9 cellular contexts compared by ENCODE assay signal in genomic region chr12:53327435-53328042, GRCh38. TPM values are rescaled to one million over a fixed set of nuclear protein-coding genes. Genes with fewer than 3 reads are reported as not detected.
DNase-seq lines count a peak whose midpoint lies in the region; ATAC-seq, FAIRE-seq and TF ChIP-seq lines count a peak whose summit lies in the region.
"Had no signal": no experiment of that assay in that cellular context is flagged by ENCODE, and none has a peak within 500 bp of the region (broad histone marks: within the 10 kb centered on the region; RNA-seq: fewer than 3 reads in every experiment).

No MANE protein-coding gene starts in this region.

- H3K4me3 ChIP-seq in HCT116 (replicated peaks in 1 of 2; ENCODE audit: low read depth in 1 of 2, low read length in 2 of 2) (no peak overlapping the region), HepG2 (replicated peaks in 1 of 3; ENCODE audit: insufficient read depth in 1 of 3, low read depth in 2 of 3, low read length in 3 of 3) (peak overlapping the region in 1 of 3 experiments; percentile 45; a peak in 1 of 6 replicates)

- POLR2A ChIA-PET in HCT116 (lab: Charles Lee): interaction anchor here (1.2 kb wide), 1 partner anchor 17 kb away, joined by 3 read pairs; no protein-coding TSS in a partner anchor
- POLR2A ChIA-PET in HepG2 (lab: Yijun Ruan, JAX): interaction anchor here (0.9 to 1.5 kb wide), 5 partner anchors 20 to 174 kb away, joined by 3 to 5 read pairs (median 4); partner anchors contain the start of genes PFDN5, PRR13, SP1 and TARBP2

- H3K9ac ChIP-seq in HCT116 (ENCODE audit: low read length): no peak overlapping the region
- H3K9ac ChIP-seq in HepG2 (ENCODE audit: insufficient read depth, low read depth, low read length): no peak overlapping the region

- H3K4me1 ChIP-seq in HCT116 (ENCODE audit: control insufficient read depth in 1 of 2, insufficient read depth in 2 of 2, low read length in 2 of 2) (peaks cover 11 to 33% of the 10 kb centered on the region in 2 experiments), HepG2 (ENCODE audit: insufficient read depth, low read length) (peaks cover 36% of the 10 kb centered on the region)

- intact Hi-C loops in HCT116 (cut with micrococcal nuclease) (loop anchor here (1.0 to 10.0 kb wide), 2 partner anchors 94 to 347 kb away; partner anchors contain the start of gene ATP5MC2), HepG2 (cut with micrococcal nuclease; ENCODE audit: unreplicated experiment) (no loop called here)

- ATAC-seq in HCT116 (no peak), HepG2 (peak; percentile 11), HG03097 (IDR thresholded peaks at IDR 0.05; ENCODE audit: low FRiP score, unreplicated experiment) (no peak), HG02759 (IDR thresholded peaks at IDR 0.05; ENCODE audit: unreplicated experiment) (no peak)

- H3K36me3 ChIP-seq in HCT116 (ENCODE audit: control insufficient read depth in 1 of 2, insufficient read depth in 2 of 2, low read length in 2 of 2) (no peaks in the 10 kb centered on the region), HepG2 (replicated peaks in 1 of 2; ENCODE audit: control insufficient read depth in 1 of 2, insufficient read depth in 2 of 2, low read length in 2 of 2) (no peaks in the 10 kb centered on the region)

- H3K4me2 ChIP-seq in HCT116 (ENCODE audit: low read length): no peak overlapping the region
- peak overlapping the region; percentile 49 for H3K4me2 ChIP-seq in HepG2 (ENCODE audit: low read depth, low read length)

- TF ChIP-seq POLR2A in HCT116 (IDR thresholded peaks at IDR 0.05; ENCODE audit: borderline replicate concordance, extremely low read depth, insufficient read depth, insufficient read length) (no peak), HepG2 (IDR thresholded peaks at IDR 0.05; ENCODE audit: insufficient read depth in 1 of 2, low read depth in 2 of 2, low read length in 2 of 2) (no peak)

- no peaks in the 10 kb centered on the region for H3K27me3 ChIP-seq in HCT116 (ENCODE audit: insufficient read depth, low read length)
- peaks cover 4 to 23% of the 10 kb centered on the region in 2 experiments; a peak in 4 of 5 replicates for H3K27me3 ChIP-seq in HepG2 (ENCODE audit: control insufficient read depth in 1 of 2, insufficient read depth in 2 of 2, low read length in 2 of 2)

- RAD21 ChIA-PET in HCT116 (lab: Charles Lee; ENCODE audit: low non-redundant PET in 1 of 2, low total read pairs in 2 of 2, uncharacterized antibody in 2 of 2, unreplicated experiment in 2 of 2): interaction anchor here (1.1 to 1.2 kb wide), 3 partner anchors 17 to 94 kb away, joined by 3 to 5 read pairs (median 4); no protein-coding TSS in a partner anchor

- TF ChIP-seq EP300 in HepG2 (IDR thresholded peaks at IDR 0.05; ENCODE audit: low read depth in 2 of 2, low read length in 2 of 2) (no peak), HepG2 (CRISPR knock-in tag; IDR thresholded peaks at IDR 0.05; ENCODE audit: borderline replicate concordance) (no peak)

- in situ Hi-C loops in HepG2 (cut with HindIII; ENCODE audit: extremely low pct_ligation_motif_present, low pct_unique_long_range_greater_than_20kb): loop anchor here (5.0 kb wide), 1 partner anchor 175 kb away; the partner anchor contains the start of gene TARBP2

- no peaks in the 10 kb centered on the region for H3K9me3 ChIP-seq in HCT116 (ENCODE audit: control insufficient read depth in 1 of 2, insufficient read depth in 1 of 2, low read depth in 1 of 2, low read length in 2 of 2)
- no peaks in the 10 kb centered on the region for H3K9me3 ChIP-seq in HepG2 (ENCODE audit: low read length)

- no peak for FAIRE-seq in HepG2 (lab: Jason Lieb, UNC)
- no peak for FAIRE-seq in frontal cortex (lab: Jason Lieb, UNC)

- peak; percentile 30 for DNase-seq in AG20443 (ENCODE audit: low spot score)
- no peak for DNase-seq in HCT116 (ENCODE audit: low read depth, low spot score)
- DNase-seq in amniotic epithelial cell (ENCODE audit: low read depth): peak; percentile 43
- DNase-seq in HepG2 (ENCODE audit: low spot score): no peak
- DNase-seq in frontal cortex (ENCODE audit: low spot score in 2 of 2): no peak
- DNase-seq in NCI-H1436 (lab: John Stamatoyannopoulos, UW): no peak
- DNase-seq: activated naive CD4-positive, alpha-beta T cell treated with anti-CD3 and anti-CD28 coated beads, Interleukin-2, amount 10 ng/mL, durations not matched to agents 7 days and 5 days had no signal

- H3K79me2 ChIP-seq in HCT116 (ENCODE audit: insufficient read depth, low read length): no peaks in the 10 kb centered on the region
- H3K79me2 ChIP-seq in HepG2 (ENCODE audit: insufficient read depth, low read length): no peaks in the 10 kb centered on the region

- H3K9me2 ChIP-seq in HCT116 (ENCODE audit: insufficient read depth): no peaks in the 10 kb centered on the region

- H2AFZ ChIP-seq in HCT116 (ENCODE audit: low read depth, low read length, poor library complexity, severe bottlenecking) (no peak overlapping the region), HepG2 (ENCODE audit: low read length) (no peak overlapping the region)

- H4K20me1 ChIP-seq in HCT116 (ENCODE audit: insufficient read depth) (no peaks in the 10 kb centered on the region), HepG2 (ENCODE audit: insufficient read depth, low read length) (no peaks in the 10 kb centered on the region)

- BruUV-seq in HCT116 (replicated peaks; lab: Mats Ljungman, UMichigan) (no TSS peak), HepG2 (replicated peaks; lab: Mats Ljungman, UMichigan) (no TSS peak)

- peak; percentile 84 for TF ChIP-seq RAD21 in HCT116 (IDR thresholded peaks at IDR 0.05; ENCODE audit: low read depth)
- no peak for TF ChIP-seq RAD21 in HepG2 (CRISPR knock-in tag; IDR thresholded peaks at IDR 0.05)

- TF ChIP-seq CTCF in HCT116 (IDR thresholded peaks at IDR 0.05 in 2 of 3, conservative IDR thresholded peaks at IDR 0.05 in 1 of 3; ENCODE audit: borderline replicate concordance in 1 of 3, insufficient read depth in 1 of 3, low read depth in 2 of 3, low read length in 2 of 3): peak; percentile 29 to 84 (median 52); a peak in 4 of 6 replicates
- peak; percentile 25; the same call in 1 of the 2 replicates for TF ChIP-seq CTCF in HepG2 (CRISPR knock-in tag; IDR thresholded peaks at IDR 0.05)

- CTCF ChIA-PET in HCT116 (lab: Charles Lee) (interaction anchor here (0.8 to 2.8 kb wide), 6 partner anchors 17 to 181 kb away, joined by 3 to 18 read pairs (median 7); partner anchors contain the start of genes NPFF and TARBP2), HepG2 (lab: Yijun Ruan, JAX; ENCODE audit: low intra/inter-chr PET ratio, low total read pairs) (interaction anchor here (1.9 kb wide), 1 partner anchor 17 kb away, joined by 6 read pairs; no protein-coding TSS in a partner anchor)

- WGBS in HepG2 (ENCODE audit: low lambda C conversion rate): 27% methylated on average over 3 of the region's 3 CpGs

- H3K27ac ChIP-seq in HCT116 (ENCODE audit: low read depth, low read length): no peak overlapping the region
- no peak overlapping the region for H3K27ac ChIP-seq in HepG2 (ENCODE audit: extremely low read length, insufficient read depth, low read length)

RNA-seq across cellular contexts. Expression of gene AAAS, which starts 6.1 kb away (rescaled TPM):
- 87.9 TPM for total RNA-seq in HCT116 (2021; ENCODE audit: unreplicated experiment)
- 64.1 and 77.3 TPM in 2 replicates for polyA plus RNA-seq in HCT116 (2012)
- 47.6 and 49.9 TPM in 2 replicates for total RNA-seq in HepG2 (2016; rRNA removed; fragmentation: Illumina TruSeq; extraction: Trizol)
- total RNA-seq in HepG2 (2016; cell fraction: cytosol; rRNA removed; fragmentation: Illumina TruSeq; extraction: Trizol; ENCODE audit: low read depth): 6.3 and 7.4 TPM in 2 replicates
- 49.9 and 52.5 TPM in 2 replicates for total RNA-seq in HepG2 (2016; cell fraction: insoluble cytoplasmic fraction; rRNA removed; fragmentation: Illumina TruSeq; extraction: Trizol)
- 10.6 and 11.1 TPM in 2 replicates for total RNA-seq in HepG2 (2016; cell fraction: membrane; rRNA removed; fragmentation: Illumina TruSeq; extraction: Trizol)
- total RNA-seq in HepG2 (2016; cell fraction: nucleus; rRNA removed; fragmentation: Illumina TruSeq; extraction: Trizol): 41.2 and 46.6 TPM in 2 replicates
- 52.0 and 54.0 TPM in 2 replicates for polyA plus RNA-seq in HepG2 (2011; rRNA removed)
- polyA plus RNA-seq in HepG2 (2011; cell fraction: cytosol; rRNA removed): 37.5 and 46.8 TPM in 2 replicates
- polyA plus RNA-seq in HepG2 (2011; cell fraction: nucleus; rRNA removed): 182 and 197 TPM in 2 replicates
- 40.1 and 43.3 TPM in 2 replicates for polyA plus RNA-seq in HepG2 (2012)
- 6.0 and 6.9 TPM in 2 replicates for polyA plus RNA-seq in HepG2 (2016; cell fraction: cytosol; fragmentation: Illumina TruSeq; extraction: Trizol; ENCODE audit: low read depth)
- polyA plus RNA-seq in HepG2 (2016; cell fraction: insoluble cytoplasmic fraction; fragmentation: Illumina TruSeq; extraction: Trizol; ENCODE audit: low read depth): 54.2 and 64.7 TPM in 2 replicates
- 9.0 and 9.4 TPM in 2 replicates for polyA plus RNA-seq in HepG2 (2016; cell fraction: membrane; fragmentation: Illumina TruSeq; extraction: Trizol; ENCODE audit: low read depth)
- polyA plus RNA-seq in HepG2 (2016; cell fraction: nucleus; fragmentation: Illumina TruSeq; extraction: Trizol; ENCODE audit: insufficient read depth, low read depth): 70.0 and 70.8 TPM in 2 replicates
- 115 and 225 TPM in 2 replicates for polyA minus RNA-seq in HepG2 (2011; rRNA and poly(A)+ RNA removed; ENCODE audit: low replicate concordance)
- polyA minus RNA-seq in HepG2 (2011; cell fraction: cytosol; rRNA and poly(A)+ RNA removed): 21.9 and 28.0 TPM in 2 replicates
- 39.3 and 48.9 TPM in 2 replicates for polyA minus RNA-seq in HepG2 (2011; cell fraction: nucleus; rRNA and poly(A)+ RNA removed)
- 34.2 TPM for total RNA-seq in frontal cortex

RNA-seq across cellular contexts. Expression of gene SP7, which starts 8.6 kb away (rescaled TPM):
- not detected for total RNA-seq in HCT116 (2021; ENCODE audit: unreplicated experiment)
- 0.02 and 0.04 TPM in 2 replicates for polyA plus RNA-seq in HCT116 (2012)
- not detected in 2 replicates for total RNA-seq in HepG2 (2016; rRNA removed; fragmentation: Illumina TruSeq; extraction: Trizol)
- not detected in 2 replicates for total RNA-seq in HepG2 (2016; cell fraction: cytosol; rRNA removed; fragmentation: Illumina TruSeq; extraction: Trizol; ENCODE audit: low read depth)
- total RNA-seq in HepG2 (2016; cell fraction: insoluble cytoplasmic fraction; rRNA removed; fragmentation: Illumina TruSeq; extraction: Trizol): not detected in 2 replicates
- not detected in 2 replicates for total RNA-seq in HepG2 (2016; cell fraction: membrane; rRNA removed; fragmentation: Illumina TruSeq; extraction: Trizol)
- not detected in 2 replicates for total RNA-seq in HepG2 (2016; cell fraction: nucleus; rRNA removed; fragmentation: Illumina TruSeq; extraction: Trizol)
- not detected in 2 replicates for polyA plus RNA-seq in HepG2 (2011; rRNA removed)
- not detected in 2 replicates for polyA plus RNA-seq in HepG2 (2011; cell fraction: cytosol; rRNA removed)
- polyA plus RNA-seq in HepG2 (2011; cell fraction: nucleus; rRNA removed): not detected in 2 replicates
- polyA plus RNA-seq in HepG2 (2012): not detected in 2 replicates
- not detected in 2 replicates for polyA plus RNA-seq in HepG2 (2016; cell fraction: cytosol; fragmentation: Illumina TruSeq; extraction: Trizol; ENCODE audit: low read depth)
- not detected in 2 replicates for polyA plus RNA-seq in HepG2 (2016; cell fraction: insoluble cytoplasmic fraction; fragmentation: Illumina TruSeq; extraction: Trizol; ENCODE audit: low read depth)
- not detected in 2 replicates for polyA plus RNA-seq in HepG2 (2016; cell fraction: membrane; fragmentation: Illumina TruSeq; extraction: Trizol; ENCODE audit: low read depth)
- polyA plus RNA-seq in HepG2 (2016; cell fraction: nucleus; fragmentation: Illumina TruSeq; extraction: Trizol; ENCODE audit: insufficient read depth, low read depth): not detected in 2 replicates
- not detected in 2 replicates for polyA minus RNA-seq in HepG2 (2011; rRNA and poly(A)+ RNA removed; ENCODE audit: low replicate concordance)
- not detected in 2 replicates for polyA minus RNA-seq in HepG2 (2011; cell fraction: cytosol; rRNA and poly(A)+ RNA removed)
- polyA minus RNA-seq in HepG2 (2011; cell fraction: nucleus; rRNA and poly(A)+ RNA removed): not detected in 2 replicates
- total RNA-seq in frontal cortex: under 0.01 TPM

RNA-seq across cellular contexts. Expression of gene MYG1, which starts 28.0 kb away (rescaled TPM):
- total RNA-seq in HCT116 (2021; ENCODE audit: unreplicated experiment) (104 TPM), HepG2 (2016; rRNA removed; fragmentation: Illumina TruSeq; extraction: Trizol) (58.0 and 62.6 TPM in 2 replicates), frontal cortex (45.7 TPM)
- 101 and 106 TPM in 2 replicates for polyA plus RNA-seq in HCT116 (2012)
- total RNA-seq in HepG2 (2016; cell fraction: cytosol; rRNA removed; fragmentation: Illumina TruSeq; extraction: Trizol; ENCODE audit: low read depth): 35.2 and 36.5 TPM in 2 replicates
- total RNA-seq in HepG2 (2016; cell fraction: insoluble cytoplasmic fraction; rRNA removed; fragmentation: Illumina TruSeq; extraction: Trizol): 58.1 and 59.2 TPM in 2 replicates
- 45.1 and 51.7 TPM in 2 replicates for total RNA-seq in HepG2 (2016; cell fraction: membrane; rRNA removed; fragmentation: Illumina TruSeq; extraction: Trizol)
- total RNA-seq in HepG2 (2016; cell fraction: nucleus; rRNA removed; fragmentation: Illumina TruSeq; extraction: Trizol): 28.7 and 35.7 TPM in 2 replicates
- polyA plus RNA-seq in HepG2 (2011; rRNA removed): 38.6 and 40.7 TPM in 2 replicates
- polyA plus RNA-seq in HepG2 (2011; cell fraction: cytosol; rRNA removed): 42.9 and 57.6 TPM in 2 replicates
- polyA plus RNA-seq in HepG2 (2011; cell fraction: nucleus; rRNA removed): 32.2 and 36.0 TPM in 2 replicates
- 21.3 and 34.6 TPM in 2 replicates for polyA plus RNA-seq in HepG2 (2012)
- polyA plus RNA-seq in HepG2 (2016; cell fraction: cytosol; fragmentation: Illumina TruSeq; extraction: Trizol; ENCODE audit: low read depth): 38.0 and 47.5 TPM in 2 replicates
- polyA plus RNA-seq in HepG2 (2016; cell fraction: insoluble cytoplasmic fraction; fragmentation: Illumina TruSeq; extraction: Trizol; ENCODE audit: low read depth): 49.2 and 59.1 TPM in 2 replicates
- polyA plus RNA-seq in HepG2 (2016; cell fraction: membrane; fragmentation: Illumina TruSeq; extraction: Trizol; ENCODE audit: low read depth): 39.2 and 41.9 TPM in 2 replicates
- 54.0 and 73.0 TPM in 2 replicates for polyA plus RNA-seq in HepG2 (2016; cell fraction: nucleus; fragmentation: Illumina TruSeq; extraction: Trizol; ENCODE audit: insufficient read depth, low read depth)
- 43.6 and 97.4 TPM in 2 replicates for polyA minus RNA-seq in HepG2 (2011; rRNA and poly(A)+ RNA removed; ENCODE audit: low replicate concordance)
- polyA minus RNA-seq in HepG2 (2011; cell fraction: cytosol; rRNA and poly(A)+ RNA removed): 15.0 and 19.7 TPM in 2 replicates
- 8.8 and 14.4 TPM in 2 replicates for polyA minus RNA-seq in HepG2 (2011; cell fraction: nucleus; rRNA and poly(A)+ RNA removed)

RNA-seq across cellular contexts. Expression of gene PFDN5, which starts 32.2 kb away (rescaled TPM):
- total RNA-seq in HCT116 (2021; ENCODE audit: unreplicated experiment) (318 TPM), HepG2 (2016; rRNA removed; fragmentation: Illumina TruSeq; extraction: Trizol) (462 and 578 TPM in 2 replicates), frontal cortex (538 TPM)
- 540 and 548 TPM in 2 replicates for polyA plus RNA-seq in HCT116 (2012)
- 461 and 472 TPM in 2 replicates for total RNA-seq in HepG2 (2016; cell fraction: cytosol; rRNA removed; fragmentation: Illumina TruSeq; extraction: Trizol; ENCODE audit: low read depth)
- 478 and 604 TPM in 2 replicates for total RNA-seq in HepG2 (2016; cell fraction: insoluble cytoplasmic fraction; rRNA removed; fragmentation: Illumina TruSeq; extraction: Trizol)
- 502 and 534 TPM in 2 replicates for total RNA-seq in HepG2 (2016; cell fraction: membrane; rRNA removed; fragmentation: Illumina TruSeq; extraction: Trizol)
- total RNA-seq in HepG2 (2016; cell fraction: nucleus; rRNA removed; fragmentation: Illumina TruSeq; extraction: Trizol): 239 and 246 TPM in 2 replicates
- polyA plus RNA-seq in HepG2 (2011; rRNA removed): 440 and 449 TPM in 2 replicates
- 513 and 623 TPM in 2 replicates for polyA plus RNA-seq in HepG2 (2011; cell fraction: cytosol; rRNA removed)
- polyA plus RNA-seq in HepG2 (2011; cell fraction: nucleus; rRNA removed): 505 and 601 TPM in 2 replicates
- 398 and 423 TPM in 2 replicates for polyA plus RNA-seq in HepG2 (2012)
- polyA plus RNA-seq in HepG2 (2016; cell fraction: cytosol; fragmentation: Illumina TruSeq; extraction: Trizol; ENCODE audit: low read depth): 472 and 500 TPM in 2 replicates
- 484 and 533 TPM in 2 replicates for polyA plus RNA-seq in HepG2 (2016; cell fraction: insoluble cytoplasmic fraction; fragmentation: Illumina TruSeq; extraction: Trizol; ENCODE audit: low read depth)
- polyA plus RNA-seq in HepG2 (2016; cell fraction: membrane; fragmentation: Illumina TruSeq; extraction: Trizol; ENCODE audit: low read depth): 441 and 460 TPM in 2 replicates
- polyA plus RNA-seq in HepG2 (2016; cell fraction: nucleus; fragmentation: Illumina TruSeq; extraction: Trizol; ENCODE audit: insufficient read depth, low read depth): 433 and 469 TPM in 2 replicates
- polyA minus RNA-seq in HepG2 (2011; rRNA and poly(A)+ RNA removed; ENCODE audit: low replicate concordance): 90.5 and 285 TPM in 2 replicates
- polyA minus RNA-seq in HepG2 (2011; cell fraction: cytosol; rRNA and poly(A)+ RNA removed): 52.1 and 57.1 TPM in 2 replicates
- polyA minus RNA-seq in HepG2 (2011; cell fraction: nucleus; rRNA and poly(A)+ RNA removed): 96.6 and 129 TPM in 2 replicates

RNA-seq across cellular contexts. Expression of gene SP1, which starts 52.4 kb away (rescaled TPM):
- total RNA-seq in HCT116 (2021; ENCODE audit: unreplicated experiment) (96.8 TPM), HepG2 (2016; rRNA removed; fragmentation: Illumina TruSeq; extraction: Trizol) (27.5 and 46.7 TPM in 2 replicates), frontal cortex (8.2 TPM)
- 46.2 and 50.1 TPM in 2 replicates for polyA plus RNA-seq in HCT116 (2012)
- total RNA-seq in HepG2 (2016; cell fraction: cytosol; rRNA removed; fragmentation: Illumina TruSeq; extraction: Trizol; ENCODE audit: low read depth): 3.0 and 3.4 TPM in 2 replicates
- 29.7 and 40.6 TPM in 2 replicates for total RNA-seq in HepG2 (2016; cell fraction: insoluble cytoplasmic fraction; rRNA removed; fragmentation: Illumina TruSeq; extraction: Trizol)
- total RNA-seq in HepG2 (2016; cell fraction: membrane; rRNA removed; fragmentation: Illumina TruSeq; extraction: Trizol): 13.8 and 14.7 TPM in 2 replicates
- 23.5 and 24.3 TPM in 2 replicates for total RNA-seq in HepG2 (2016; cell fraction: nucleus; rRNA removed; fragmentation: Illumina TruSeq; extraction: Trizol)
- 26.5 and 27.3 TPM in 2 replicates for polyA plus RNA-seq in HepG2 (2011; rRNA removed)
- polyA plus RNA-seq in HepG2 (2011; cell fraction: cytosol; rRNA removed): 18.2 TPM in 2 replicates
- polyA plus RNA-seq in HepG2 (2011; cell fraction: nucleus; rRNA removed): 30.1 and 31.9 TPM in 2 replicates
- 14.7 and 15.8 TPM in 2 replicates for polyA plus RNA-seq in HepG2 (2012)
- polyA plus RNA-seq in HepG2 (2016; cell fraction: cytosol; fragmentation: Illumina TruSeq; extraction: Trizol; ENCODE audit: low read depth): 0.63 and 0.79 TPM in 2 replicates
- 22.5 and 22.9 TPM in 2 replicates for polyA plus RNA-seq in HepG2 (2016; cell fraction: insoluble cytoplasmic fraction; fragmentation: Illumina TruSeq; extraction: Trizol; ENCODE audit: low read depth)
- 2.7 and 3.3 TPM in 2 replicates for polyA plus RNA-seq in HepG2 (2016; cell fraction: membrane; fragmentation: Illumina TruSeq; extraction: Trizol; ENCODE audit: low read depth)
- polyA plus RNA-seq in HepG2 (2016; cell fraction: nucleus; fragmentation: Illumina TruSeq; extraction: Trizol; ENCODE audit: insufficient read depth, low read depth): 25.6 and 29.7 TPM in 2 replicates
- polyA minus RNA-seq in HepG2 (2011; rRNA and poly(A)+ RNA removed; ENCODE audit: low replicate concordance): 128 and 335 TPM in 2 replicates
- polyA minus RNA-seq in HepG2 (2011; cell fraction: cytosol; rRNA and poly(A)+ RNA removed): 38.1 and 39.5 TPM in 2 replicates
- polyA minus RNA-seq in HepG2 (2011; cell fraction: nucleus; rRNA and poly(A)+ RNA removed): 31.4 and 32.7 TPM in 2 replicates

Comparison
In these comparisons a context has a peak if more than half of its experiments do, and no peak if none do; other contexts are left out.
1. DNase-seq: peak in AG20443 (single experiment) and amniotic epithelial cell (single experiment); none in HCT116 (single experiment), HepG2 (single experiment), frontal cortex (0 of 2) and NCI-H1436 (single experiment).